23 cellular contexts compared by ENCODE assay signal in the genomic region with DNA sequence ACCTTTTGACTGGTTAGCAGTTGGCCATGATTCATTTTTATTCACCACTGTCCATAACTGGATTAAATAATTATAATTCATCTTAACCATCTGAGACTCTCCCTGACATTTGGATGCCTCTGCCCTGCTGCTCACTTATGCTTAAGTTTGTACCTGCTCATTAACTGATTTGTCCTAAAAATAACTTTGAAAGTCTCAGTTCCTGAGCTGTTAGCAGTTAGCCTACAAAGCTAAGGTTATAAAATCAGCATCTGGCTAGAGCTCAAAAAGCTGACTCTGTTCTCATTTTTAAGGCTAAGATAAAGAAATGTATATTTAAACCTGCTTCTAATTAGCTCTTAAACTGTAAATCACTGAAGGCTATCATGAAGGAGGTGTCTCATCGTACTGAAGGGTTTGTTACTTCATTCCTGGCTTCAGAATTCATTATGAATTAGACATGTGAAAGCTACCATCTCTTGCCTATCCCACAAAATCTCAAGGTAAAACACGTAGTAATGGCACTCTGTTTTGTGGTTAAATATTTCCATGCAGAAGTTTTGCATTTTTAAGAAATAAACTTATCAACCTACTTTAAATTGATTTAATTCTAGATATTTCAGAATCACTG.
DNase-seq lines count a peak whose midpoint lies in the region; ATAC-seq and TF ChIP-seq lines count a peak whose summit lies in the region.
"Had no signal": no experiment of that assay in that cellular context is flagged by ENCODE, and none has a peak within 500 bp of the region (broad histone marks: within the 10 kb centered on the region; RNA-seq: fewer than 3 reads in every experiment).

No MANE protein-coding gene starts in this region.

- no TSS peak for BruUV-seq in PC-9 (replicated peaks; lab: Mats Ljungman, UMichigan)

- H3K27me3 ChIP-seq in KMS-11 (ENCODE audit: insufficient read depth, low read depth) (no peaks in the 10 kb centered on the region), PC-9 (ENCODE audit: insufficient read depth, low read depth) (no peaks in the 10 kb centered on the region), adipocyte (replicated peaks; ENCODE audit: control insufficient read depth, insufficient read depth, low read length) (no peaks in the 10 kb centered on the region), right atrium auricular region (no peaks in the 10 kb centered on the region)
- H3K27me3 ChIP-seq: BE2C had no signal

- TF ChIP-seq CTCF in KMS-11 (conservative IDR thresholded peaks at IDR 0.05; ENCODE audit: low read depth, low read length) (no peak), PC-9 (conservative IDR thresholded peaks at IDR 0.05) (no peak), right atrium auricular region (IDR thresholded peaks at IDR 0.05) (no peak)

- H4K20me1 ChIP-seq in KMS-11 (ENCODE audit: insufficient read depth) (no peaks in the 10 kb centered on the region), PC-9 (ENCODE audit: insufficient read depth) (no peaks in the 10 kb centered on the region)

- intact Hi-C loops in PC-9 (cut with micrococcal nuclease; ENCODE audit: unreplicated experiment) = no loop called here

- H3K9me3 ChIP-seq in PC-9 (ENCODE audit: insufficient read depth, low read depth) (no peaks in the 10 kb centered on the region), adipocyte (ENCODE audit: control insufficient read depth, low read length) (no peaks in the 10 kb centered on the region), right atrium auricular region (no peaks in the 10 kb centered on the region)
- H3K9me3 ChIP-seq: BE2C had no signal

- no peaks in the 10 kb centered on the region for H3F3A ChIP-seq in PC-9 (ENCODE audit: insufficient read depth, low read depth)

- POLR2A ChIA-PET in PC-9 (lab: Charles Lee; ENCODE audit: unreplicated experiment) = no interaction called here

- CTCF ChIA-PET in PC-9 (lab: Charles Lee) = no interaction called here

- H3K9ac ChIP-seq in KMS-11 = no peak overlapping the region
- no peak overlapping the region for H3K9ac ChIP-seq in adipocyte (ENCODE audit: low read length)

- H3K4me1 ChIP-seq in KMS-11 (ENCODE audit: low read depth, poor library complexity, severe bottlenecking) = no peaks in the 10 kb centered on the region
- no peaks in the 10 kb centered on the region for H3K4me1 ChIP-seq in PC-9 (replicated peaks; ENCODE audit: insufficient read depth)
- no peaks in the 10 kb centered on the region for H3K4me1 ChIP-seq in adipocyte (ENCODE audit: control insufficient read depth, insufficient read depth, low read length)
- H3K4me1 ChIP-seq in right atrium auricular region = no peaks in the 10 kb centered on the region
- H3K4me1 ChIP-seq: BE2C had no signal

- DNase-seq in PC-9 = no peak
- DNase-seq in adipocyte (ENCODE audit: low read depth) = peak; percentile 1
- DNase-seq in right atrium auricular region (ENCODE audit: low spot score) = no peak
- no peak for DNase-seq in NCI-H446 (lab: John Stamatoyannopoulos, UW)
- DNase-seq: BE2C; Calu3; CD8-positive, alpha-beta memory T cell; DND-41; NCI-H1092; NCI-H1417 treated with DMSO at 0.1 percent for 48 hours; NCI-H1694 treated with DMSO at 0.1 percent for 48 hours; NCI-H2081; NCI-H226; NCI-H510A treated with DMSO at 0.1 percent for 48 hours; NCI-H82; SHP77; T-helper 17 cell had no signal

- no peaks in the 10 kb centered on the region for H3K9me2 ChIP-seq in PC-9 (ENCODE audit: insufficient read depth)

- no peak overlapping the region for H3K27ac ChIP-seq in KMS-11
- no peak overlapping the region for H3K27ac ChIP-seq in PC-9
- H3K27ac ChIP-seq in right atrium auricular region = no peak overlapping the region
- H3K27ac ChIP-seq: HL-60, RWPE1 had no signal

- H3K36me3 ChIP-seq in KMS-11 (ENCODE audit: insufficient read depth) (no peaks in the 10 kb centered on the region), PC-9 (ENCODE audit: low read depth) (no peaks in the 10 kb centered on the region), adipocyte (ENCODE audit: control insufficient read depth, insufficient read depth, low read length, severe bottlenecking) (no peaks in the 10 kb centered on the region), right atrium auricular region (no peaks in the 10 kb centered on the region)
- H3K36me3 ChIP-seq: BE2C had no signal

- H2AFZ ChIP-seq in KMS-11 (ENCODE audit: low read depth) (no peak overlapping the region), PC-9 (0 out of 2 replicates have a peak overlapping the region, but pooled peaks have one; percentile 16)

- H3K4me2 ChIP-seq in KMS-11 (peak overlapping the region; percentile 21; the same call in 1 of the 2 replicates), PC-9 (no peak overlapping the region)

- H3K79me2 ChIP-seq in KMS-11 (ENCODE audit: insufficient read depth, low read depth) (no peaks in the 10 kb centered on the region), PC-9 (ENCODE audit: low read depth) (no peaks in the 10 kb centered on the region)

- H3K4me3 ChIP-seq in KMS-11 (IDR thresholded peaks at IDR 0.05; ENCODE audit: insufficient read depth, low read depth, low read length) (no peak overlapping the region), PC-9 (no peak overlapping the region), adipocyte (ENCODE audit: low read length) (no peak overlapping the region), right atrium auricular region (no peak overlapping the region)

- ATAC-seq in HG03571 (IDR thresholded peaks at IDR 0.05; ENCODE audit: unreplicated experiment) (no peak), GM19397 (IDR thresholded peaks at IDR 0.05; ENCODE audit: unreplicated experiment) (no peak)
- ATAC-seq: HCT116, T-helper 17 cell had no signal
